ENCODE assay signal across 15 cellular contexts in the genomic region with DNA sequence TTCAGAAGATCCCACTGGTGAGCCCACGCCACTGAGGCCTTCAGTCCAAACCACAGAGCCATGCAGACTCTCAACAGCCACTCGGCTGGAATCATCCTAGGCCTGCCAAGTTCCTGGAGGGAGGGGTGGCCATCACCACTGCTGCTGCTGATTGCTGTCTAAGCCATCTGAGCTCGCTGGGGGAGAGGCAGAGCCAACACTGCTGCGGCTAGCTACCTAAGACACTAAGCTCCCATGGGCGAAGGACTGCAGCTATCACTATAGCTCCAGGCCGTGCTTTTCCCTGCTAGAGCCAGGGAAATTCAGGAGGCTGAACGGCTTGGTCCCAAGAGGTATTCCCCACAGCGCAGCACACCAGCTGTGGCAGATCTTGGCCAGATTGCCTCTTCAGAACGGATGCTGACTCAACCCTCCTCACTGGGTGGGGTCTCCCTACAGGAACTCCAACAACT.
A peak's percentile ranks its signal among the peaks of the same experiment; 100 is the strongest.
DNase-seq lines count a peak whose midpoint lies in the region; ATAC-seq and TF ChIP-seq lines count a peak whose summit lies in the region.
"Had no signal": no experiment of that assay in that cellular context is flagged by ENCODE, and none has a peak within 500 bp of the region (broad histone marks: within the 10 kb centered on the region; RNA-seq: fewer than 3 reads in every experiment).

No MANE protein-coding gene starts in this region.

- peak overlapping the region; percentile 13 for H3K27ac Mint-ChIP-seq in chondrocyte (ENCODE audit: unreplicated experiment)
- H3K27ac Mint-ChIP-seq: activated CD4-positive, alpha-beta T cell treated with anti-CD3 and anti-CD28 coated beads, Interleukin-2, amount 10 ng/mL, durations not matched to agents 24 days and 14 days; HFFc6 had no signal

- ATAC-seq in GM19328 (IDR thresholded peaks at IDR 0.05; ENCODE audit: unreplicated experiment), result no peak
- no peak for ATAC-seq in GM21528 (IDR thresholded peaks at IDR 0.05; ENCODE audit: low FRiP score, unreplicated experiment)
- ATAC-seq: left colon had no signal

- peaks cover 9% of the 10 kb centered on the region for H3K4me1 Mint-ChIP-seq in chondrocyte (ENCODE audit: low read depth)
- H3K4me1 Mint-ChIP-seq: activated CD4-positive, alpha-beta T cell treated with anti-CD3 and anti-CD28 coated beads, Interleukin-2, amount 10 ng/mL, durations not matched to agents 24 days and 14 days had no signal

- H3K27me3 Mint-ChIP-seq in chondrocyte (ENCODE audit: low read depth), result no peaks in the 10 kb centered on the region
- H3K27me3 Mint-ChIP-seq: activated CD4-positive, alpha-beta T cell treated with anti-CD3 and anti-CD28 coated beads, Interleukin-2, amount 10 ng/mL, durations not matched to agents 24 days and 14 days had no signal

- peaks cover 30% of the 10 kb centered on the region for H3K9me3 Mint-ChIP-seq in chondrocyte (ENCODE audit: low read depth)

- no peak for TF ChIP-seq CTCF in chondrocyte (IDR thresholded peaks at IDR 0.05)

- no peak overlapping the region for H2AFZ ChIP-seq in ACC112 (ENCODE audit: low read length, unreplicated experiment)

- peaks cover 6% of the 10 kb centered on the region for H3K4me1 ChIP-seq in ACC112 (ENCODE audit: control insufficient read depth, insufficient read depth, low read length, unreplicated experiment)
- H3K4me1 ChIP-seq: uterus had no signal

- no peak overlapping the region for H3K4me3 ChIP-seq in ACC112 (ENCODE audit: low read depth, low read length)
- H3K4me3 ChIP-seq: uterus had no signal

- no peaks in the 10 kb centered on the region for H3K79me2 ChIP-seq in ACC112 (ENCODE audit: control insufficient read depth, insufficient read depth, low read length, unreplicated experiment)

- no peak overlapping the region for H3K4me3 Mint-ChIP-seq in chondrocyte (ENCODE audit: unreplicated experiment)
- H3K4me3 Mint-ChIP-seq: activated CD4-positive, alpha-beta T cell treated with anti-CD3 and anti-CD28 coated beads, Interleukin-2, amount 10 ng/mL, durations not matched to agents 24 days and 14 days; HFFc6 had no signal

- H3K27me3 ChIP-seq in ACC112 (ENCODE audit: insufficient read depth, low read length), result no peaks in the 10 kb centered on the region
- H3K27me3 ChIP-seq: uterus had no signal

- H3K36me3 Mint-ChIP-seq in chondrocyte (ENCODE audit: low read depth), result peaks cover 35% of the 10 kb centered on the region

- DNase-seq in LHCN-M2 (ENCODE audit: low read depth), result peak; percentile 28
- DNase-seq in chondrocyte (ENCODE audit: low spot score), result no peak
- DNase-seq in iris pigment epithelial cell (ENCODE audit: low read depth), result peak; percentile 34
- no peak for DNase-seq in NCI-H187 treated with DMSO at 0.1 percent for 48 hours (lab: John Stamatoyannopoulos, UW)
- no peak for DNase-seq in retina
- DNase-seq: activated CD4-positive, alpha-beta T cell treated with anti-CD3 and anti-CD28 coated beads, Interleukin-2, amount 10 ng/mL, durations not matched to agents 24 days and 14 days; activated effector memory CD4-positive, alpha-beta T cell treated with Interleukin-2 at 50 U/mL for 16 hours; foreskin melanocyte; HFFc6; left colon; NCI-H2029 treated with DMSO at 0.1 percent for 48 hours; uterus had no signal

- peak overlapping the region; percentile 32 for H3K27ac ChIP-seq in ACC112 (ENCODE audit: low read depth, low read length)
- H3K27ac ChIP-seq: uterus had no signal

- 0 out of 2 replicates have a peak, but pooled peaks cover 4% of the 10 kb centered on the region for H3K36me3 ChIP-seq in ACC112 (ENCODE audit: insufficient read depth, low read length)
- H3K36me3 ChIP-seq: uterus had no signal

Comparison
In these comparisons a context has a peak if more than half of its experiments do, and no peak if none do; other contexts are left out.
1. DNase-seq: peak in LHCN-M2 (single experiment) and iris pigment epithelial cell (single experiment); none in chondrocyte (single experiment), NCI-H187 treated with DMSO at 0.1 percent for 48 hours (single experiment) and retina (single experiment).